Comparison of ENCODE assay signal across 17 cellular contexts in genomic region chr22:31828739-31829138, GRCh38.
A peak's percentile ranks its signal among the peaks of the same experiment; 100 is the strongest.
DNase-seq lines count a peak whose midpoint lies in the region; ATAC-seq, FAIRE-seq and TF ChIP-seq lines count a peak whose summit lies in the region.
"Had no signal": no experiment of that assay in that cellular context is flagged by ENCODE, and none has a peak within 500 bp of the region (broad histone marks: within the 10 kb centered on the region; RNA-seq: fewer than 3 reads in every experiment).

No MANE protein-coding gene starts in this region.

- TF ChIP-seq EP300 in HepG2 (IDR thresholded peaks at IDR 0.05; ENCODE audit: low read depth in 2 of 2, low read length in 2 of 2) (no peak), HepG2 (CRISPR knock-in tag; IDR thresholded peaks at IDR 0.05; ENCODE audit: borderline replicate concordance) (no peak)

- TF ChIP-seq CTCF in HepG2 (CRISPR knock-in tag; IDR thresholded peaks at IDR 0.05) = no peak
- no peak for TF ChIP-seq CTCF in right lobe of liver (IDR thresholded peaks at IDR 0.05)
- TF ChIP-seq CTCF in fibroblast of mammary gland (conservative IDR thresholded peaks at IDR 0.05; ENCODE audit: control insufficient read depth, insufficient read depth, low read depth, low read length) = no peak
- no peak for TF ChIP-seq CTCF in upper lobe of right lung (IDR thresholded peaks at IDR 0.05)

- peaks cover 16% of the 10 kb centered on the region for H3K4me1 ChIP-seq in HepG2 (ENCODE audit: insufficient read depth, low read length)
- peaks cover 0 to 30% (median 6%) of the 10 kb centered on the region in 4 donors for H3K4me1 ChIP-seq in right lobe of liver
- H3K4me1 ChIP-seq in upper lobe of right lung = no peaks in the 10 kb centered on the region
- H3K4me1 ChIP-seq: esophagus muscularis mucosa, uterus had no signal

- CTCF ChIA-PET in HepG2 (lab: Yijun Ruan, JAX; ENCODE audit: low intra/inter-chr PET ratio, low total read pairs) = no interaction called here
- CTCF ChIA-PET in HEK293T (lab: Yijun Ruan, JAX) = no interaction called here

- H3K4me2 ChIP-seq in HepG2 (ENCODE audit: low read depth, low read length) = no peak overlapping the region

- no peak for FAIRE-seq in HepG2 (lab: Jason Lieb, UNC)

- H3K4me3 ChIP-seq in HepG2 (replicated peaks in 1 of 3; ENCODE audit: insufficient read depth in 1 of 3, low read depth in 2 of 3, low read length in 3 of 3) (no peak overlapping the region), right lobe of liver (no peak overlapping the region), fibroblast of mammary gland (ENCODE audit: control insufficient read depth, low read depth, low read length) (no peak overlapping the region), upper lobe of right lung (no peak overlapping the region)
- H3K4me3 ChIP-seq: body of pancreas, dorsolateral prefrontal cortex, esophagus muscularis mucosa, heart left ventricle, uterus had no signal

- H3K9me3 ChIP-seq in HepG2 (ENCODE audit: low read length) (no peaks in the 10 kb centered on the region), right lobe of liver (no peaks in the 10 kb centered on the region), upper lobe of right lung (no peaks in the 10 kb centered on the region)
- H3K9me3 ChIP-seq: body of pancreas, esophagus muscularis mucosa, heart left ventricle, uterus had no signal

- no peak overlapping the region for H3K9ac ChIP-seq in HepG2 (ENCODE audit: insufficient read depth, low read depth, low read length)

- POLR2A ChIA-PET in HepG2 (lab: Yijun Ruan, JAX) (no interaction called here), HEK293T (lab: Yijun Ruan, JAX) (no interaction called here)

- intact Hi-C loops in HepG2 (cut with micrococcal nuclease; ENCODE audit: unreplicated experiment) (no loop called here), right lobe of liver (cut with DNase I) (no loop called here), upper lobe of right lung (cut with DNase I) (no loop called here)

- H3K79me2 ChIP-seq in HepG2 (ENCODE audit: insufficient read depth, low read length) = no peaks in the 10 kb centered on the region

- BruUV-seq in HepG2 (replicated peaks; lab: Mats Ljungman, UMichigan) = no TSS peak

- TF ChIP-seq POLR2A in HepG2 (IDR thresholded peaks at IDR 0.05; ENCODE audit: insufficient read depth in 1 of 2, low read depth in 2 of 2, low read length in 2 of 2) = no peak
- TF ChIP-seq POLR2A in right lobe of liver (IDR thresholded peaks at IDR 0.05) = no peak

- 94% methylated on average over 5 of the region's 5 CpGs for WGBS in HepG2 (ENCODE audit: low lambda C conversion rate)
- 80% methylated on average over 4 of the region's 5 CpGs for whole genome bisulfite sequencing in right lobe of liver (ENCODE audit: insufficient coverage, low coverage, low lambda C conversion rate, missing lambda C conversion rate)

- H3K27me3 ChIP-seq in HepG2 (ENCODE audit: control insufficient read depth in 1 of 2, insufficient read depth in 2 of 2, low read length in 2 of 2) = no peaks in the 10 kb centered on the region
- H3K27me3 ChIP-seq in right lobe of liver = no peaks in the 10 kb centered on the region
- no peaks in the 10 kb centered on the region for H3K27me3 ChIP-seq in upper lobe of right lung
- H3K27me3 ChIP-seq: body of pancreas, dorsolateral prefrontal cortex, esophagus muscularis mucosa, heart left ventricle, uterus had no signal

- no peak overlapping the region for H2AFZ ChIP-seq in HepG2 (ENCODE audit: low read length)

- H3K36me3 ChIP-seq in HepG2 (replicated peaks in 1 of 2; ENCODE audit: control insufficient read depth in 1 of 2, insufficient read depth in 2 of 2, low read length in 2 of 2) (peaks cover 3 to 10% of the 10 kb centered on the region in 2 experiments; a peak in 4 of 5 replicates), right lobe of liver (peaks cover 0 to 12% (median 0%) of the 10 kb centered on the region in 4 donors), upper lobe of right lung (peaks cover 36% of the 10 kb centered on the region)
- H3K36me3 ChIP-seq: uterus had no signal

- no peak for ATAC-seq in HepG2
- ATAC-seq in right lobe of liver = no peak
- ATAC-seq in upper lobe of right lung = peak; percentile 26
- no peak for ATAC-seq in GM21723 (IDR thresholded peaks at IDR 0.05; ENCODE audit: unreplicated experiment)
- ATAC-seq: WTC11 had no signal

- H3K27ac ChIP-seq in HepG2 (ENCODE audit: extremely low read length, insufficient read depth, low read length) = no peak overlapping the region
- no peak overlapping the region for H3K27ac ChIP-seq in right lobe of liver
- H3K27ac ChIP-seq in upper lobe of right lung = no peak overlapping the region
- H3K27ac ChIP-seq: body of pancreas, esophagus muscularis mucosa, heart left ventricle had no signal

- in situ Hi-C loops in HepG2 (cut with HindIII; ENCODE audit: extremely low pct_ligation_motif_present, low pct_unique_long_range_greater_than_20kb) = no loop called here
- in situ Hi-C loops in SK-MEL-5 (cut with HindIII; ENCODE audit: low pct_unique_long_range_greater_than_20kb, low sequenced_read_pairs) = no loop called here

- no peak for DNase-seq in HepG2 (ENCODE audit: low spot score)
- DNase-seq in right lobe of liver = no peak
- peak; percentile 98 for DNase-seq in SK-MEL-5 (ENCODE audit: low read depth, low spot score)
- peak; percentile 95 for DNase-seq in fibroblast of mammary gland (ENCODE audit: low read depth)
- DNase-seq in upper lobe of right lung = no peak
- DNase-seq in HEK293T (ENCODE audit: extremely low spot score) = no peak
- DNase-seq in retina = no peak
- DNase-seq: body of pancreas, mesendoderm, NCI-H1930, NCI-H446 treated with DMSO at 0.1 percent for 48 hours had no signal

- no peaks in the 10 kb centered on the region for H4K20me1 ChIP-seq in HepG2 (ENCODE audit: insufficient read depth, low read length)

- no peak for TF ChIP-seq RAD21 in HepG2 (CRISPR knock-in tag; IDR thresholded peaks at IDR 0.05)

TF ChIP-seq in HepG2, 621 proteins besides CTCF, POLR2A, EP300 and RAD21:
- TF ChIP-seq ZNF776 (CRISPR knock-in tag; IDR thresholded peaks at IDR 0.05) (no peak), ATAD3A (CRISPR knock-in tag; IDR thresholded peaks at IDR 0.05) (no peak), ZNF367 (CRISPR knock-in tag; IDR thresholded peaks at IDR 0.05; ENCODE audit: borderline replicate concordance) (no peak), ZNF629 (CRISPR knock-in tag; conservative IDR thresholded peaks at IDR 0.05) (peak; percentile 37; the same call in 1 of the 2 replicates)

TF ChIP-seq in HEK293T, 16 proteins besides CTCF, POLR2A, EP300 and RAD21:
- TF ChIP-seq BHLHE40 (IDR thresholded peaks at IDR 0.05; ENCODE audit: borderline replicate concordance) (no peak), ZNF384 (IDR thresholded peaks at IDR 0.05) (no peak), TARDBP (IDR thresholded peaks at IDR 0.05) (no peak), FOXM1 (IDR thresholded peaks at IDR 0.05; ENCODE audit: borderline replicate concordance) (no peak), L3MBTL2 (conservative IDR thresholded peaks at IDR 0.05) (no peak), NFRKB (IDR thresholded peaks at IDR 0.05) (no peak), ELF4 (IDR thresholded peaks at IDR 0.05) (no peak), HDGF (IDR thresholded peaks at IDR 0.05; ENCODE audit: borderline replicate concordance) (no peak), FOXA1 (IDR thresholded peaks at IDR 0.05) (no peak), SP1 (IDR thresholded peaks at IDR 0.05) (no peak), CTBP1 (IDR thresholded peaks at IDR 0.05; ENCODE audit: borderline replicate concordance) (no peak), ARNT (IDR thresholded peaks at IDR 0.05) (no peak), LEF1 (IDR thresholded peaks at IDR 0.05; ENCODE audit: borderline replicate concordance) (no peak), SUZ12 (IDR thresholded peaks at IDR 0.05) (no peak), FOXK2 (IDR thresholded peaks at IDR 0.05) (no peak)
- TF ChIP-seq, protein P1, sequence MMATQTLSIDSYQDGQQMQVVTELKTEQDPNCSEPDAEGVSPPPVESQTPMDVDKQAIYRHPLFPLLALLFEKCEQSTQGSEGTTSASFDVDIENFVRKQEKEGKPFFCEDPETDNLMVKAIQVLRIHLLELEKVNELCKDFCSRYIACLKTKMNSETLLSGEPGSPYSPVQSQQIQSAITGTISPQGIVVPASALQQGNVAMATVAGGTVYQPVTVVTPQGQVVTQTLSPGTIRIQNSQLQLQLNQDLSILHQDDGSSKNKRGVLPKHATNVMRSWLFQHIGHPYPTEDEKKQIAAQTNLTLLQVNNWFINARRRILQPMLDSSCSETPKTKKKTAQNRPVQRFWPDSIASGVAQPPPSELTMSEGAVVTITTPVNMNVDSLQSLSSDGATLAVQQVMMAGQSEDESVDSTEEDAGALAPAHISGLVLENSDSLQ (IDR thresholded peaks at IDR 0.05) = no peak

Comparison
In these comparisons a context has a peak if more than half of its experiments do, and no peak if none do; other contexts are left out.
1. DNase-seq: peak in SK-MEL-5 (single experiment) and fibroblast of mammary gland (single experiment); none in HepG2 (single experiment), right lobe of liver (0 of 3), upper lobe of right lung (single experiment), HEK293T (single experiment) and retina (single experiment).